In genomic region chr17:20275653-20276052, GRCh38 we compare ENCODE assay signal across 15 cellular contexts.
"Had no signal": no experiment of that assay in that cellular context is flagged by ENCODE, and none has a peak within 500 bp of the region (broad histone marks: within the 10 kb centered on the region; RNA-seq: fewer than 3 reads in every experiment).

No MANE protein-coding gene starts in this region.

- H3K4me3 Mint-ChIP-seq: memory B cell; nephron progenitor cell; stimulated activated naive B cell treated with anti-CD40 and anti-IgM and Interleukin-4, amounts not matched to agents 10 μg/mL and 1 μg/mL and 100 μg/mL, for 72 hours had no signal

- ATAC-seq: sciatic nerve; stimulated activated naive B cell treated with anti-CD40 and anti-IgM and Interleukin-4, amounts not matched to agents 10 μg/mL and 1 μg/mL and 100 μg/mL, for 72 hours had no signal

- H3K36me3 ChIP-seq: brain microvascular endothelial cell, left ventricle myocardium inferior, suprapubic skin, upper lobe of left lung had no signal

- H3K27me3 Mint-ChIP-seq: memory B cell; stimulated activated naive B cell treated with anti-CD40 and anti-IgM and Interleukin-4, amounts not matched to agents 10 μg/mL and 1 μg/mL and 100 μg/mL, for 72 hours had no signal

- H3K9me3 Mint-ChIP-seq: memory B cell; stimulated activated naive B cell treated with anti-CD40 and anti-IgM and Interleukin-4, amounts not matched to agents 10 μg/mL and 1 μg/mL and 100 μg/mL, for 72 hours had no signal

- H3K27me3 ChIP-seq: brain microvascular endothelial cell, SJSA1, suprapubic skin, upper lobe of left lung had no signal

- H3K4me1 ChIP-seq: left ventricle myocardium inferior, suprapubic skin had no signal

- H3K9me3 ChIP-seq: left ventricle myocardium inferior, SJSA1, suprapubic skin, upper lobe of left lung had no signal

- H3K27ac ChIP-seq: brain microvascular endothelial cell, left ventricle myocardium inferior, SJSA1, suprapubic skin, upper lobe of left lung had no signal

- H3K4me3 ChIP-seq: left ventricle myocardium inferior, SJSA1, suprapubic skin, upper lobe of left lung had no signal

- H3K27ac Mint-ChIP-seq: memory B cell; nephron progenitor cell; stimulated activated naive B cell treated with anti-CD40 and anti-IgM and Interleukin-4, amounts not matched to agents 10 μg/mL and 1 μg/mL and 100 μg/mL, for 72 hours had no signal

- DNase-seq: activated CD4-positive, alpha-beta T cell treated with anti-CD3 and anti-CD28 coated beads for 48 hours; activated effector memory CD4-positive, alpha-beta T cell treated with Interleukin-2 at 50 U/mL for 16 hours; amygdala; brain microvascular endothelial cell; dermis blood vessel endothelial cell; erythroblast; left ventricle myocardium inferior; nephron progenitor cell; stimulated activated CD4-positive, alpha-beta T cell treated with anti-CD3 and anti-CD28 coated beads, Interleukin-2, amount 100 ng/mL, for 24 hours; stimulated activated naive B cell treated with anti-CD40 and anti-IgM and Interleukin-4, amounts not matched to agents 10 μg/mL and 1 μg/mL and 100 μg/mL, for 72 hours; upper lobe of left lung had no signal
